19 cellular contexts compared by ENCODE assay signal in genomic region chr15:57797608-57798267, GRCh38.
DNase-seq lines count a peak whose midpoint lies in the region; ATAC-seq, FAIRE-seq and TF ChIP-seq lines count a peak whose summit lies in the region.
"Had no signal": no experiment of that assay in that cellular context is flagged by ENCODE, and none has a peak within 500 bp of the region (broad histone marks: within the 10 kb centered on the region; RNA-seq: fewer than 3 reads in every experiment).

No MANE protein-coding gene starts in this region.

- no peaks in the 10 kb centered on the region for H3K27me3 ChIP-seq in BLaER1 treated with 17β-estradiol and CSF1 and Interleukin-3, amounts not matched to agents 10 nM and 100 nM
- no peaks in the 10 kb centered on the region for H3K27me3 ChIP-seq in MM.1S (replicated peaks; ENCODE audit: insufficient read depth, low read length)
- H3K27me3 ChIP-seq in gastrocnemius medialis, result no peaks in the 10 kb centered on the region
- H3K27me3 ChIP-seq: MG63 had no signal

- H3K4me2 ChIP-seq in BLaER1 treated with 17β-estradiol and CSF1 and Interleukin-3, amounts not matched to agents 10 nM and 100 nM, result peak overlapping the region; percentile 20 to 70 (median 43); a peak in 16 of 22 replicates
- peak overlapping the region; percentile 46 for H3K4me2 ChIP-seq in MM.1S (ENCODE audit: low read depth, low read length)

- no peak for FAIRE-seq in kidney (lab: Jason Lieb, UNC)

- DNase-seq in MM.1S, result peak; percentile 36
- no peak for DNase-seq in kidney
- no peak for DNase-seq in gastrocnemius medialis
- no peak for DNase-seq in anterior cingulate cortex (lab: John Stamatoyannopoulos, UW)
- DNase-seq in mesenteric fat pad (ENCODE audit: low spot score), result no peak
- DNase-seq in HUDEP-2 (lab: John Stamatoyannopoulos, UW; ENCODE audit: unreplicated experiment in 76 of 76), result no peak
- DNase-seq: ACHN, DMS79, GOT3, IMR-90, Kasumi-1, MG63, NCI-H1092 treated with DMSO at 0.1 percent for 48 hours, NCI-H146, NCI-H2029 treated with DMSO at 0.1 percent for 48 hours, NCI-H2171, NCI-H526 had no signal

- intact Hi-C loops in kidney (cut with DNase I) (no loop called here), gastrocnemius medialis (cut with DNase I; ENCODE audit: low total_unique reads) (no loop called here)

- ATAC-seq in gastrocnemius medialis, result peak in 1 of 2 donors; percentile 36
- ATAC-seq: Panc1 had no signal

- H3K27ac ChIP-seq in BLaER1 treated with 17β-estradiol and CSF1 and Interleukin-3, amounts not matched to agents 10 nM and 100 nM, result no peak overlapping the region
- H3K27ac ChIP-seq in MM.1S (ENCODE audit: low read length) (peak overlapping the region; percentile 46; the same call in 1 of the 2 replicates), kidney (ENCODE audit: low read depth in 2 of 2, low read length in 2 of 2) (peak overlapping the region; percentile 55 to 78), gastrocnemius medialis (peak overlapping the region; percentile 6 to 44 (median 23))

- H3K4me1 ChIP-seq in BLaER1 treated with 17β-estradiol and CSF1 and Interleukin-3, amounts not matched to agents 10 nM and 100 nM, result peaks cover 13 to 25% (median 16%) of the 10 kb centered on the region in 10 experiments; a peak in 19 of 20 replicates
- H3K4me1 ChIP-seq in MM.1S (ENCODE audit: low read length) (peaks cover 20% of the 10 kb centered on the region), kidney (ENCODE audit: control insufficient read depth in 1 of 2, insufficient read depth in 1 of 2, low read depth in 1 of 2, low read length in 2 of 2) (peaks cover 4 to 6% of the 10 kb centered on the region in 2 donors), gastrocnemius medialis (peaks cover 0 to 4% of the 10 kb centered on the region in 2 donors)

- no peaks in the 10 kb centered on the region for H4K20me1 ChIP-seq in BLaER1 treated with 17β-estradiol and CSF1 and Interleukin-3, amounts not matched to agents 10 nM and 100 nM
- H4K20me1 ChIP-seq in MM.1S (ENCODE audit: insufficient read depth, low read length), result no peaks in the 10 kb centered on the region

- no peak overlapping the region for H3K4me3 ChIP-seq in BLaER1 treated with 17β-estradiol and CSF1 and Interleukin-3, amounts not matched to agents 10 nM and 100 nM
- peak overlapping the region; percentile 11; the same call in 1 of the 2 replicates for H3K4me3 ChIP-seq in MM.1S (ENCODE audit: low read length)
- H3K4me3 ChIP-seq in kidney (ENCODE audit: low read length in 2 of 2), result no peak overlapping the region
- H3K4me3 ChIP-seq in gastrocnemius medialis, result no peak overlapping the region
- H3K4me3 ChIP-seq: MG63 had no signal

- no peaks in the 10 kb centered on the region for H3K79me2 ChIP-seq in MM.1S (ENCODE audit: low read length)

- no peak overlapping the region for H3K9ac ChIP-seq in BLaER1 treated with 17β-estradiol and CSF1 and Interleukin-3, amounts not matched to agents 10 nM and 100 nM
- H3K9ac ChIP-seq in MM.1S (ENCODE audit: low read length) (peak overlapping the region; percentile 13; the same call in 1 of the 2 replicates), kidney (ENCODE audit: low read length in 2 of 2) (no peak overlapping the region)

- TF ChIP-seq CTCF in MM.1S (IDR thresholded peaks at IDR 0.05; ENCODE audit: low read length) (no peak), kidney (IDR thresholded peaks at IDR 0.05; ENCODE audit: borderline replicate concordance, extremely low read depth, insufficient read depth) (no peak), gastrocnemius medialis (IDR thresholded peaks at IDR 0.05 in 4 of 5, conservative IDR thresholded peaks at IDR 0.05 in 1 of 5) (no peak)

- H2AFZ ChIP-seq in MM.1S (ENCODE audit: low read length), result peak overlapping the region; percentile 52

- no peak for TF ChIP-seq POLR2A in gastrocnemius medialis (IDR thresholded peaks at IDR 0.05)

- H3K9me3 ChIP-seq in BLaER1 treated with 17β-estradiol and CSF1 and Interleukin-3, amounts not matched to agents 10 nM and 100 nM (replicated peaks in 1 of 11), result peaks cover 0 to 3% (median 0%) of the 10 kb centered on the region in 11 experiments; a peak in 1 of 22 replicates
- H3K9me3 ChIP-seq in MM.1S (replicated peaks; ENCODE audit: insufficient read depth, low read length) (no peaks in the 10 kb centered on the region), kidney (ENCODE audit: control insufficient read depth in 1 of 2, low read length in 2 of 2) (no peaks in the 10 kb centered on the region), gastrocnemius medialis (no peaks in the 10 kb centered on the region)
- H3K9me3 ChIP-seq: MG63 had no signal

- H3K9me2 ChIP-seq in MM.1S (replicated peaks; ENCODE audit: insufficient read depth, low read length), result no peaks in the 10 kb centered on the region

- no peaks in the 10 kb centered on the region for H3K36me3 ChIP-seq in BLaER1 treated with 17β-estradiol and CSF1 and Interleukin-3, amounts not matched to agents 10 nM and 100 nM
- H3K36me3 ChIP-seq in MM.1S (replicated peaks; ENCODE audit: insufficient read depth, low read length), result no peaks in the 10 kb centered on the region
- H3K36me3 ChIP-seq in kidney (ENCODE audit: control insufficient read depth in 1 of 2, insufficient read depth in 2 of 2, low read length in 2 of 2), result no peaks in the 10 kb centered on the region
- H3K36me3 ChIP-seq in gastrocnemius medialis, result no peaks in the 10 kb centered on the region
- H3K36me3 ChIP-seq: MG63 had no signal

- peaks cover 14% of the 10 kb centered on the region; the same call in 1 of the 2 replicates for H3F3A ChIP-seq in MM.1S (ENCODE audit: insufficient read depth, low read length)

- in situ Hi-C loops in gastrocnemius medialis (cut with MboI; ENCODE audit: low sequenced_read_pairs in 4 of 4), result no loop called here

Comparison
In these comparisons a context has a peak if more than half of its experiments do, and no peak if none do; other contexts are left out.
1. H3K27ac ChIP-seq: peak in MM.1S (single experiment), kidney (2 of 2) and gastrocnemius medialis (4 of 4); none in BLaER1 treated with 17β-estradiol and CSF1 and Interleukin-3, amounts not matched to agents 10 nM and 100 nM (0 of 11).